Comparison of ENCODE assay signal across 8 cellular contexts in the genomic region with DNA sequence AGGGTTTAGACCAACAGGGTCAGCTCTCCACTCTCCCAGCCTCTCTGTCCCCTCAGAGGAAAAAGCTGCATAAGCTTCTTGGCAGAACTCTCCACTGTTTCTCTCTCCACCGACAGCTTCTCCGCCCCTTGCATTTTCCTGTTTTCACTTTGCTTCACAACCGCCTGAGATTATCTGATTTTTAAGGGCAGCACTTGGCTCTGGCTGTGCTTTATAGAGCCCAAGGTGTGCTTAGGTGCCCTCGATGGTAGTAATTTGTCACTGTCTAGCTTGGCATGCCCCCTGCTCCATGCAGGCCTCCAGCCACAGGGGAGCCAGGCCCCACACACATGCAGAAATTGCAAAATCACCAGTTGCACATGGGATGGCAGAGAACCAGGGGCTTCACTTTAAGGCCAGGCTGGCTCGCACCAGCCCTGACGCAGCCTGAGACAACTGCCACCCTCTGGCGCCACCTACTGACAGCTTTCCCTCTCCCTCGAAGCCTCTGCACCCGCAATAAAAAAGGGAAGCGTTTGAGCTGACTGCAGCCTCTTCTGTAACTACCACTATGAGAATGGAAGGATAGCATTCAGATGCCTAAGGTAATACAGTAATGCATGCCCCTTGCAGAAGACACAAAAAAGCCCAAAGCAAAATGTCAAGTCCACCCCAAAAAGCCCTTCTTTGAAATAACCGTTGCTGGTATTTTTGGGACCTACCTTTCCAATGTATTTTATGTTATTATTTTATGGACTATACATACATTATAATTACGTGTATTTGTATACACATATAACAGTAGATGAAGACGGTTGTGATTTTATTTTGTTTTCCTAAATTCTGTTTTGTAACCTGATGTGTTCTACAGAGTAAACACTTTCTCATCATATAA. TPM values are rescaled to one million over a fixed set of nuclear protein-coding genes. Genes with fewer than 3 reads are reported as not detected.
A peak's percentile ranks its signal among the peaks of the same experiment; 100 is the strongest.
DNase-seq lines count a peak whose midpoint lies in the region; ATAC-seq, FAIRE-seq and TF ChIP-seq lines count a peak whose summit lies in the region.

No MANE protein-coding gene starts in this region.

- H3K27ac ChIP-seq in upper lobe of right lung: no peak overlapping the region

- peaks cover 8% of the 10 kb centered on the region for H3K27me3 ChIP-seq in upper lobe of right lung

- intact Hi-C loops in upper lobe of right lung (cut with DNase I): no loop called here

- in situ Hi-C loops in G401 (cut with HindIII; ENCODE audit: low sequenced_read_pairs): no loop called here

- H3K9me3 ChIP-seq in upper lobe of right lung: no peaks in the 10 kb centered on the region

- H3K36me3 ChIP-seq in upper lobe of right lung: no peaks in the 10 kb centered on the region

- peak; percentile 65 for DNase-seq in G401 (ENCODE audit: low spot score)
- DNase-seq in H54 (ENCODE audit: insufficient read length, low spot score): peak; percentile 66
- DNase-seq in M059J (ENCODE audit: low read depth): peak; percentile 50
- peak; percentile 66 for DNase-seq in SHP77 treated with DMSO at 0.1 percent for 48 hours (lab: John Stamatoyannopoulos, UW)
- DNase-seq in activated effector memory CD4-positive, alpha-beta T cell treated with anti-CD3 and anti-CD28 coated beads, Interleukin-2, amount 50 U/mL, for 16 hours: peak; percentile 87
- peak; percentile 61 for DNase-seq in germinal center (ENCODE audit: low spot score)
- DNase-seq in pons (ENCODE audit: low spot score): peak; percentile 69
- peak; percentile 84 for DNase-seq in upper lobe of right lung

- ATAC-seq in upper lobe of right lung: peak; percentile 94

- no peaks in the 10 kb centered on the region for H3K4me1 ChIP-seq in upper lobe of right lung

- TF ChIP-seq POLR2A in H54 (IDR thresholded peaks at IDR 0.05; ENCODE audit: low read depth, low read length): no peak

- H3K4me3 ChIP-seq in upper lobe of right lung: no peak overlapping the region

- TF ChIP-seq CTCF in upper lobe of right lung (IDR thresholded peaks at IDR 0.05): peak; percentile 84

- no peak for FAIRE-seq in H54 (lab: Jason Lieb, UNC)

RNA-seq across cellular contexts. Expression of a gene that starts 32.0 kb away (rescaled TPM):
- total RNA-seq in G401 (2014; rRNA removed; shearing (Covaris generic)): 65.0 and 75.3 TPM in 2 replicates
- total RNA-seq in M059J (2014; rRNA removed; shearing (Covaris generic)): 0.47 and 0.81 TPM in 2 replicates
- total RNA-seq in upper lobe of right lung: 0.09 TPM

Comparison
In these comparisons a context has a peak if more than half of its experiments do, and no peak if none do; other contexts are left out.
1. RNA of a gene that starts 32.0 kb away (total RNA-seq): 65.0 to 75.3 TPM in G401; 0.47 to 0.81 TPM in M059J and 0.09 TPM in upper lobe of right lung (single experiment); every median in the first group is over 10 times any median in the second.
2. Peak in every context shown above with its lines, with median percentiles within 50 percentile points of each other: DNase-seq.